In the genomic region with DNA sequence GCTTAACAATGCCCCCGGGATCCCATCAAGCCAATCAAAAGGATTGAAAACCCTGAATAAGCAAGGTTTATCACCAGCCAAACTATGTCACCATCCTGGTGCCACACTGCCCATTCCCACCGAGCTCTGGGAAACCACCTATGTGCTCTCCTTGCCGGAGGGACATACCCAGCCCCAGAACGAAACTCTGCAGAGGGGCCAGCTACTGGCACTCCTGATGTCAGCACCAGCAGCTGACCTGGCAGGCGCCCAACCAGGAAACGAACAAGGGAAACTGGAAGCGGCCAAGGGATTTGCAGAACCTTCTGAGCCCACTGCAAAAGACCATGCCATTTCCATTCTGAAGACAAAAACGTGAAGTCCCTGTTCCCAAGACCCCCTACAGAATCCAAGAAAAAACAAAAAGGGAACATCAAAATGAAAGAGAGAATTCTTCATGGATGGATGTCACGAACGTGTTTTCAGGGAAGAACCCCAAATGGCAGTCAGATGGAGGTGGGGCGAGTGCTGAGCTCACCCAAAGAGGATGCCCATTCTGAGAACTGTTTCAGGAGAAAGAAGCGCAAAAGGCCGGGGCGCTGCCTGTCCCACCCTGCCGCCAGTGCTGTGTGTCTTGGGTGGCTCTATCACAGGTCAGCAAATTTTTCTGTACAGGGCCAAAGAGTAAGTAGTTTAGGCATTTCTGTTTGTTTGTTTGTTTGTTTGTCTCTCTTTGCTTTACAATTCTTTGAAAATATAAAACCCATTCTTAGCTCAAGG, we compare ENCODE assay signal across 14 cellular contexts.
DNase-seq lines count a peak whose midpoint lies in the region; ATAC-seq, FAIRE-seq and TF ChIP-seq lines count a peak whose summit lies in the region.
"Had no signal": no experiment of that assay in that cellular context is flagged by ENCODE, and none has a peak within 500 bp of the region (broad histone marks: within the 10 kb centered on the region; RNA-seq: fewer than 3 reads in every experiment).

No MANE protein-coding gene starts in this region.

- no peaks in the 10 kb centered on the region for H3K27me3 ChIP-seq in right atrium auricular region
- no peaks in the 10 kb centered on the region for H3K27me3 ChIP-seq in gastrocnemius medialis
- H3K27me3 ChIP-seq: brain microvascular endothelial cell had no signal

- DNase-seq in DMS53 (lab: John Stamatoyannopoulos, UW): peak; percentile 90
- DNase-seq in SHP77 (lab: John Stamatoyannopoulos, UW): peak; percentile 13 to 71
- DNase-seq in right atrium auricular region (ENCODE audit: low spot score): peak; percentile 77
- peak in 1 of 2 donors; percentile 76 for DNase-seq in gastrocnemius medialis
- no peak for DNase-seq in SIG-M5 (lab: John Stamatoyannopoulos, UW)
- no peak for DNase-seq in COLO829 (ENCODE audit: low spot score)
- DNase-seq in RCC 7860 (ENCODE audit: low spot score): no peak
- DNase-seq in stimulated activated effector memory CD8-positive, alpha-beta T cell treated with anti-CD3 and anti-CD28 coated beads, Interleukin-12 subunit alpha, Interleukin-12 subunit beta, amount 100 ng/mL, for 72 hours (ENCODE audit: low spot score in 2 of 2): no peak
- DNase-seq: activated CD4-positive, alpha-beta T cell treated with anti-CD3 and anti-CD28 coated beads, Interleukin-2, amount 10 ng/mL, durations not matched to agents 24 days and 14 days; brain microvascular endothelial cell; NCI-H1105 treated with DMSO at 0.1 percent for 48 hours; NCI-H69; stimulated activated CD4-positive, alpha-beta T cell treated with anti-CD3 and anti-CD28 coated beads, Interleukin-12 subunit alpha, Interleukin-12 subunit beta, amount 100 ng/mL, for 4 hours had no signal

- no peak overlapping the region for H3K4me3 Mint-ChIP-seq in stimulated activated effector memory CD8-positive, alpha-beta T cell treated with anti-CD3 and anti-CD28 coated beads, Interleukin-12 subunit alpha, Interleukin-12 subunit beta, amount 100 ng/mL, for 72 hours
- H3K4me3 Mint-ChIP-seq: activated CD4-positive, alpha-beta T cell treated with anti-CD3 and anti-CD28 coated beads, Interleukin-2, amount 10 ng/mL, durations not matched to agents 24 days and 14 days had no signal

- H3K27ac ChIP-seq in right atrium auricular region (no peak overlapping the region), gastrocnemius medialis (peak overlapping the region; percentile 82 to 87 (median 86))
- H3K27ac ChIP-seq: brain microvascular endothelial cell had no signal

- TF ChIP-seq CTCF in right atrium auricular region (IDR thresholded peaks at IDR 0.05): no peak
- TF ChIP-seq CTCF in gastrocnemius medialis (IDR thresholded peaks at IDR 0.05 in 4 of 5, conservative IDR thresholded peaks at IDR 0.05 in 1 of 5): no peak

- peak; percentile 16 to 22 for ATAC-seq in gastrocnemius medialis
- ATAC-seq in stimulated activated effector memory CD8-positive, alpha-beta T cell treated with anti-CD3 and anti-CD28 coated beads, Interleukin-12 subunit alpha, Interleukin-12 subunit beta, amount 100 ng/mL, for 72 hours: no peak

- TF ChIP-seq POLR2A in gastrocnemius medialis (IDR thresholded peaks at IDR 0.05): no peak

- H3K9me3 ChIP-seq in right atrium auricular region: no peaks in the 10 kb centered on the region
- no peaks in the 10 kb centered on the region for H3K9me3 ChIP-seq in gastrocnemius medialis

- H3K36me3 ChIP-seq in right atrium auricular region: no peaks in the 10 kb centered on the region
- H3K36me3 ChIP-seq in gastrocnemius medialis: no peaks in the 10 kb centered on the region
- H3K36me3 ChIP-seq: brain microvascular endothelial cell had no signal

- peaks cover 3% of the 10 kb centered on the region for H3K4me1 Mint-ChIP-seq in stimulated activated effector memory CD8-positive, alpha-beta T cell treated with anti-CD3 and anti-CD28 coated beads, Interleukin-12 subunit alpha, Interleukin-12 subunit beta, amount 100 ng/mL, for 72 hours

- H3K4me1 ChIP-seq in right atrium auricular region (peaks cover 0 to 20% of the 10 kb centered on the region in 2 donors), gastrocnemius medialis (peaks cover 33 to 37% of the 10 kb centered on the region in 2 donors)

- FAIRE-seq in RCC 7860 (lab: Jason Lieb, UNC): no peak

- H3K9me3 Mint-ChIP-seq in stimulated activated effector memory CD8-positive, alpha-beta T cell treated with anti-CD3 and anti-CD28 coated beads, Interleukin-12 subunit alpha, Interleukin-12 subunit beta, amount 100 ng/mL, for 72 hours: no peaks in the 10 kb centered on the region
- H3K9me3 Mint-ChIP-seq: activated CD4-positive, alpha-beta T cell treated with anti-CD3 and anti-CD28 coated beads, Interleukin-2, amount 10 ng/mL, durations not matched to agents 24 days and 14 days; activated T-helper 2 cell treated with anti-CD3 and anti-CD28 coated beads, Interferon-gamma antibody, Interleukin-2, Interleukin-4, amounts not matched to agents 10 μg/mL and 5 μg/mL and 100 μg/mL, durations not matched to agents 14 hours and 24 hours and 36 hours had no signal

- no peaks in the 10 kb centered on the region for H3K36me3 Mint-ChIP-seq in stimulated activated effector memory CD8-positive, alpha-beta T cell treated with anti-CD3 and anti-CD28 coated beads, Interleukin-12 subunit alpha, Interleukin-12 subunit beta, amount 100 ng/mL, for 72 hours

- in situ Hi-C loops in gastrocnemius medialis (cut with MboI; ENCODE audit: low sequenced_read_pairs in 4 of 4): no loop called here

- intact Hi-C loops in gastrocnemius medialis (cut with DNase I; ENCODE audit: low total_unique reads): loop anchor here (5.0 kb wide), 1 partner anchor 305 kb away; the partner anchor contains the start of gene ESR1

- H3K27ac Mint-ChIP-seq in stimulated activated effector memory CD8-positive, alpha-beta T cell treated with anti-CD3 and anti-CD28 coated beads, Interleukin-12 subunit alpha, Interleukin-12 subunit beta, amount 100 ng/mL, for 72 hours: no peak overlapping the region
- H3K27ac Mint-ChIP-seq: activated CD4-positive, alpha-beta T cell treated with anti-CD3 and anti-CD28 coated beads, Interleukin-2, amount 10 ng/mL, durations not matched to agents 24 days and 14 days; activated T-helper 2 cell treated with anti-CD3 and anti-CD28 coated beads, Interferon-gamma antibody, Interleukin-2, Interleukin-4, amounts not matched to agents 10 μg/mL and 5 μg/mL and 100 μg/mL, durations not matched to agents 14 hours and 24 hours and 36 hours had no signal

- H3K4me3 ChIP-seq in right atrium auricular region: no peak overlapping the region
- H3K4me3 ChIP-seq in gastrocnemius medialis: peak overlapping the region; percentile 4 to 19 (median 14)

Comparison
In these comparisons a context has a peak if more than half of its experiments do, and no peak if none do; other contexts are left out.
1. DNase-seq: peak in DMS53 (single experiment), SHP77 (2 of 2) and right atrium auricular region (single experiment); none in SIG-M5 (single experiment), COLO829 (single experiment), RCC 7860 (single experiment) and stimulated activated effector memory CD8-positive, alpha-beta T cell treated with anti-CD3 and anti-CD28 coated beads, Interleukin-12 subunit alpha, Interleukin-12 subunit beta, amount 100 ng/mL, for 72 hours (0 of 2).
2. H3K27ac ChIP-seq: peak in gastrocnemius medialis (4 of 4); none in right atrium auricular region (0 of 2).
3. H3K4me3 ChIP-seq: peak in gastrocnemius medialis (4 of 4); none in right atrium auricular region (0 of 2).